8 cellular contexts compared by ENCODE assay signal in the genomic region with DNA sequence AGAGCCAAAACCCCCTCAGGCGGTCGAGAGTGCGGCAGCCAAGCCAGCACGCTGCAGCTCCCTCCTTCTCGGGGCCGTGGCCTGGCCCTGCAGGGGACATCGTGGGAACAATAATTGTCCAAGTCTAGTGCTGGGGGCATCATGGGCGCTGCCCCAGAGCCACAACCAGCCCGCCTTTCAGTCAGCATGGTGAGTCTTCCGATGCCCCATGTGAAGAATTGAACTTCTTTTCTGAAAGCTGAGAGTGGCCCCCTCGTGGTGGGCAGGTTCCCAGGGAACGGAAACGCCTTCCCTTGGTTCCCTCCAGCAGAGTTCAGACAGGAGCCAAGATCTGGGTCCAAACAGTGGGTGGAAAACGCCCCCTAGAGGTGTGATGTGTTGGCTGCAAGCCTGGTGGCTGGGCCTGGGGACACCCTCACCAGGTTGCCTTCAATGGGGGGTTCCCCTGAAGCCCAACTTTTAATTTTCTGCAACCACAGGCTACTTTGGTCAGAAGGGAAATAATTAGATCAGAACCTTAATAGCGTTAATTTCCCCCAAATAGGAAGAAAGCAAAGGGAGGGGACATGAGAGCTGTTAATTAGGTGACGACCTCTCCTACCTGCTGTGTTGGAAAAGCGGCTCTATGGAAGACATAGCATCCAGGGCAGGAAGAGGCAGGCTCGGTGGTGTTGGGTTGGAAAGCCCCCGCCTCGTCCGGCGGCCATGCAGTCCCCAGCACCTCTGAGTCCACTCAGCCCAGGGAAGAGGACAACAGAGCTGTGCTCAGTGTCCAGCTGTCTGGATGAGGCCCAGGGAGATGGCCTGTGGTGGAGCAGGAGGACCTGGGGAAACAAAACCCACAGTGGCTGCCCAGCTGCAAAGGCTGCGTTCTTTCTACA. TPM values are rescaled to one million over a fixed set of nuclear protein-coding genes. Genes with fewer than 3 reads are reported as not detected.
DNase-seq lines count a peak whose midpoint lies in the region; ATAC-seq and TF ChIP-seq lines count a peak whose summit lies in the region.

No MANE protein-coding gene starts in this region.

- H3K27ac Mint-ChIP-seq in CD4-positive, CD25-positive, alpha-beta regulatory T cell: peak overlapping the region; percentile 39 to 99 (median 91)

- no peaks in the 10 kb centered on the region for H3K36me3 ChIP-seq in CD4-positive, CD25-positive, alpha-beta regulatory T cell (ENCODE audit: control insufficient read depth, insufficient read depth, low read length)
- no peaks in the 10 kb centered on the region for H3K36me3 ChIP-seq in lower lobe of right lung

- no peaks in the 10 kb centered on the region for H3K27me3 ChIP-seq in CD4-positive, CD25-positive, alpha-beta regulatory T cell (ENCODE audit: control insufficient read depth, insufficient read depth, low read length)
- peaks cover 3% of the 10 kb centered on the region for H3K27me3 ChIP-seq in lower lobe of right lung (ENCODE audit: low read depth)

- H3K36me3 Mint-ChIP-seq in CD4-positive, CD25-positive, alpha-beta regulatory T cell: no peaks in the 10 kb centered on the region

- H3K4me1 ChIP-seq in CD4-positive, CD25-positive, alpha-beta regulatory T cell (ENCODE audit: control insufficient read depth, insufficient read depth, low read length, poor library complexity, severe bottlenecking): peaks cover 36% of the 10 kb centered on the region
- H3K4me1 ChIP-seq in lower lobe of right lung: peaks cover 23% of the 10 kb centered on the region

- no peak overlapping the region for H3K27ac ChIP-seq in CD4-positive, CD25-positive, alpha-beta regulatory T cell (ENCODE audit: insufficient read depth, low read length, poor library complexity, severe bottlenecking)
- no peak overlapping the region for H3K27ac ChIP-seq in lower lobe of right lung

- DNase-seq in CD4-positive, CD25-positive, alpha-beta regulatory T cell: peak; percentile 55 to 85 (median 68)
- peak; percentile 91 for DNase-seq in HT1080 (ENCODE audit: low read depth)
- DNase-seq in NCI-H774 (lab: John Stamatoyannopoulos, UW): peak; percentile 67
- DNase-seq in activated CD4-positive, alpha-beta T cell treated with anti-CD3 and anti-CD28 coated beads, Interleukin-2, amount 50 U/mL, for 1 hour: peak; percentile 62
- peak; percentile 81 to 94 for DNase-seq in dermis microvascular lymphatic vessel endothelial cell (ENCODE audit: low read depth in 2 of 2)
- DNase-seq in lower lobe of right lung: peak; percentile 68
- DNase-seq in stimulated activated CD8-positive, alpha-beta memory T cell treated with anti-CD3 and anti-CD28 coated beads, Interleukin-15, amount 100 ng/mL, for 1 hour (ENCODE audit: low read depth): peak; percentile 45

- H3K4me3 ChIP-seq in CD4-positive, CD25-positive, alpha-beta regulatory T cell (ENCODE audit: low read depth, low read length): no peak overlapping the region
- H3K4me3 ChIP-seq in lower lobe of right lung: no peak overlapping the region

- intact Hi-C loops in lower lobe of right lung (cut with DNase I): no loop called here

- peak overlapping the region in 3 of 4 donors; percentile 77 to 93 (median 89) for H3K4me3 Mint-ChIP-seq in CD4-positive, CD25-positive, alpha-beta regulatory T cell

- no peaks in the 10 kb centered on the region for H3K9me3 ChIP-seq in CD4-positive, CD25-positive, alpha-beta regulatory T cell (ENCODE audit: control insufficient read depth in 2 of 2, low read length in 2 of 2)
- H3K9me3 ChIP-seq in lower lobe of right lung: no peaks in the 10 kb centered on the region

- peaks cover 0 to 38% (median 24%) of the 10 kb centered on the region in 4 donors for H3K4me1 Mint-ChIP-seq in CD4-positive, CD25-positive, alpha-beta regulatory T cell

- peak; percentile 90 for TF ChIP-seq CTCF in lower lobe of right lung (IDR thresholded peaks at IDR 0.05)

- ATAC-seq in CD4-positive, CD25-positive, alpha-beta regulatory T cell (ENCODE audit: low read depth in 2 of 2): no peak
- ATAC-seq in lower lobe of right lung (no peak), GM21526 (IDR thresholded peaks at IDR 0.05; ENCODE audit: low FRiP score, unreplicated experiment) (no peak)

- H3K9me3 Mint-ChIP-seq in CD4-positive, CD25-positive, alpha-beta regulatory T cell: no peaks in the 10 kb centered on the region

- H3K27me3 Mint-ChIP-seq in CD4-positive, CD25-positive, alpha-beta regulatory T cell: peaks cover 27% of the 10 kb centered on the region

RNA-seq across cellular contexts. Expression of a gene that starts 4.7 kb away (rescaled TPM):
- total RNA-seq in CD4-positive, CD25-positive, alpha-beta regulatory T cell: 7.0 TPM
- 10 to 100 TPM in 2 of 4 donors, 1 to 10 TPM in 2; 7.9 to 11.5 (median 10.0) TPM for polyA plus RNA-seq in CD4-positive, CD25-positive, alpha-beta regulatory T cell
- 42.5 and 47.8 TPM in 2 replicates for total RNA-seq in HT1080 (2014; rRNA removed; shearing (Covaris generic))
- polyA plus RNA-seq in HT1080 (2015; cell fraction: cytosol; rRNA removed): 29.0 TPM in 2 replicates
- 17.3 and 19.4 TPM in 2 replicates for polyA plus RNA-seq in HT1080 (2015; cell fraction: nucleus; rRNA removed)
- total RNA-seq in dermis microvascular lymphatic vessel endothelial cell (15.4 and 17.1 TPM in 2 replicates), lower lobe of right lung (8.3 TPM)

RNA-seq across cellular contexts. Expression of a gene that starts 13.1 kb away (rescaled TPM):
- total RNA-seq in CD4-positive, CD25-positive, alpha-beta regulatory T cell: 61.1 TPM
- polyA plus RNA-seq in CD4-positive, CD25-positive, alpha-beta regulatory T cell: 10 to 100 TPM; 41.5 to 46.9 (median 42.0) TPM
- 86.7 and 95.5 TPM in 2 replicates for total RNA-seq in HT1080 (2014; rRNA removed; shearing (Covaris generic))
- polyA plus RNA-seq in HT1080 (2015; cell fraction: cytosol; rRNA removed): 40.1 and 41.6 TPM in 2 replicates
- 52.5 and 55.9 TPM in 2 replicates for polyA plus RNA-seq in HT1080 (2015; cell fraction: nucleus; rRNA removed)
- total RNA-seq in dermis microvascular lymphatic vessel endothelial cell: 18.2 and 29.2 TPM in 2 replicates
- 69.4 TPM for total RNA-seq in lower lobe of right lung

RNA-seq across cellular contexts. Expression of a gene that starts 25.3 kb away (rescaled TPM):
- not detected for total RNA-seq in CD4-positive, CD25-positive, alpha-beta regulatory T cell
- not detected for polyA plus RNA-seq in CD4-positive, CD25-positive, alpha-beta regulatory T cell
- 0.08 and 0.84 TPM in 2 replicates for total RNA-seq in HT1080 (2014; rRNA removed; shearing (Covaris generic))
- 0.11 TPM in 1 of 2 replicates, not detected in the other for polyA plus RNA-seq in HT1080 (2015; cell fraction: cytosol; rRNA removed)
- polyA plus RNA-seq in HT1080 (2015; cell fraction: nucleus; rRNA removed): 0.51 and 1.0 TPM in 2 replicates
- 0.38 and 1.0 TPM in 2 replicates for total RNA-seq in dermis microvascular lymphatic vessel endothelial cell
- total RNA-seq in lower lobe of right lung: 0.89 TPM
